In the genomic region with DNA sequence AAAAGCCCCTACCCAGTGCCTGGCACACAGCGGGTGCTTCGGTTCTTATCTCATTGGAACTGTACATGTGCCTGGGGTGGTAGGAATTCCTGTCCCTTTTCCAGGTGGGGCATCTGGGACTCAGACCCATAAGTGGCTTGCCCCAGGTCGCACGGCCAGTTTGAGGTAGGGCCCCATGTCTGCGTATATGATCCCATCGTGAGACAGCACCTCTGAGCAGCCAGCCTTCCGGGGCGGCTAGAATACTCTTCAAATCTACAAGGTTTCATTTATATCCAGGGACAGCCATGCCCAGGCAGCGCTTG, we compare ENCODE assay signal across 10 cellular contexts.
DNase-seq lines count a peak whose midpoint lies in the region; ATAC-seq and TF ChIP-seq lines count a peak whose summit lies in the region.
"Had no signal": no experiment of that assay in that cellular context is flagged by ENCODE, and none has a peak within 500 bp of the region (broad histone marks: within the 10 kb centered on the region; RNA-seq: fewer than 3 reads in every experiment).

No MANE protein-coding gene starts in this region.

- H3K36me3 ChIP-seq in BLaER1, result no peaks in the 10 kb centered on the region
- H3K36me3 ChIP-seq in HUES6 (ENCODE audit: control insufficient read depth, insufficient read depth, low read length), result no peaks in the 10 kb centered on the region

- H3K27me3 ChIP-seq in BLaER1 (no peaks in the 10 kb centered on the region), HUES6 (ENCODE audit: control insufficient read depth, insufficient read depth, low read length) (no peaks in the 10 kb centered on the region)

- H3K4me2 ChIP-seq in BLaER1, result peak overlapping the region; percentile 55
- H3K4me2 ChIP-seq: KMS-11 had no signal

- H4K20me1 ChIP-seq in BLaER1, result peaks cover 26% of the 10 kb centered on the region; the same call in 1 of the 2 replicates

- no peak for DNase-seq in epithelial cell of prostate (ENCODE audit: low read depth, low spot score)
- no peak for DNase-seq in COR-L47 (lab: John Stamatoyannopoulos, UW)

- H3K27ac ChIP-seq in BLaER1 (no peak overlapping the region), HUES6 (ENCODE audit: low read depth, low read length) (peak overlapping the region; percentile 12; the same call in 1 of the 2 replicates), epithelial cell of prostate (peak overlapping the region; percentile 68)
- H3K27ac ChIP-seq: KMS-11 had no signal

- H3K27ac Mint-ChIP-seq in nephron, result peak overlapping the region in 2 of 3 experiments; percentile 46 to 77

- no peaks in the 10 kb centered on the region for H3K36me3 Mint-ChIP-seq in nephron (ENCODE audit: low read depth)

- H3K4me3 ChIP-seq in BLaER1 (no peak overlapping the region), HUES6 (ENCODE audit: low read depth, low read length) (peak overlapping the region; percentile 53)

- H3K4me3 Mint-ChIP-seq in nephron, result no peak overlapping the region

- H3K9ac ChIP-seq in BLaER1, result no peak overlapping the region
- H3K9ac ChIP-seq in HUES6 (ENCODE audit: low read length), result peak overlapping the region; percentile 44
- H3K9ac ChIP-seq: KMS-11 had no signal

- TF ChIP-seq CTCF in nephron (IDR thresholded peaks at IDR 0.05; ENCODE audit: unreplicated experiment in 3 of 3), result no peak

- ATAC-seq in GM19452 (IDR thresholded peaks at IDR 0.05; ENCODE audit: unreplicated experiment) (no peak), GM18861 (IDR thresholded peaks at IDR 0.05; ENCODE audit: unreplicated experiment) (no peak), HG02870 (IDR thresholded peaks at IDR 0.05; ENCODE audit: unreplicated experiment) (no peak)

- H3K4me1 ChIP-seq in BLaER1 (peaks cover 41% of the 10 kb centered on the region), HUES6 (ENCODE audit: control insufficient read depth, insufficient read depth, low read length) (peaks cover 24% of the 10 kb centered on the region)

- peaks cover 3% of the 10 kb centered on the region for H3K27me3 Mint-ChIP-seq in nephron (ENCODE audit: low read depth)

- H3K9me3 ChIP-seq in BLaER1 (peaks cover 5% of the 10 kb centered on the region; the same call in 1 of the 2 replicates), HUES6 (ENCODE audit: control insufficient read depth, insufficient read depth, low read depth, low read length) (peaks cover 11% of the 10 kb centered on the region; the same call in 1 of the 2 replicates)

- H3K9me3 Mint-ChIP-seq in nephron, result no peaks in the 10 kb centered on the region
- H3K9me3 Mint-ChIP-seq: central memory CD8-positive, alpha-beta T cell had no signal

- peaks cover 5% of the 10 kb centered on the region for H3K4me1 Mint-ChIP-seq in nephron
- H3K4me1 Mint-ChIP-seq: central memory CD8-positive, alpha-beta T cell had no signal
